ENCODE assay signal across 13 cellular contexts in the genomic region with DNA sequence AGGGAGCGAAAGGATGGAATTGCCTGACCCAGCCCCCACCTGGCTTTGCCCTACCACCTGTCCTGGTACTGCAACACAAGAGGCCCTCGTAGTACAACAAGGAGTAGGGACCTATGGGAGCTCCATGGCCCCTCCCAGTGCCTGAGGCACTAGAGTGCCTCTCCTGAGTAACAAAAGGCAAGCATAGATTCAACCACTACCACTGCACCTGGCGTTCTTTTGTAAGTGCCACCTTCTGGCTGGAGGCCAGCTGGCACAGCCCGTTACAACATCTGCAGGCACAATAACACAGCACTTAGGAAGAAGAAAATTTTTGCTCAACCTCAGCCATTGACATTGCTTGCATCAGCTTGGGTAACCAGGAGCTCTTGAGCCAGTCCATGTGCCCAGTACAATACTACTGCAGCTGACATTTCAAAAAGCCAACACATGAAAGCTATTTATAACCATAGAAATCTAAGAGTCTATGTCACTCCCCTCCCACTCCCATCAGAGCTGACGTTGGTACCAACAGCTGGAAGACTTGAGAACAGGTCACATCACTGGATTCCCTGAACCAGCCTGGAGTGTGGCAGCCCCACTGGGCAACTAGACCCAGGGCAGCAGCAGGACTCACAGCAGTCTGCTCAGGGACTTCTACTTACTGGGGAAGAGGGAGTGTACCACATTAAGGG. TPM values are rescaled to one million over a fixed set of nuclear protein-coding genes. Genes with fewer than 3 reads are reported as not detected.
DNase-seq lines count a peak whose midpoint lies in the region; ATAC-seq and TF ChIP-seq lines count a peak whose summit lies in the region.
"Had no signal": no experiment of that assay in that cellular context is flagged by ENCODE, and none has a peak within 500 bp of the region (broad histone marks: within the 10 kb centered on the region; RNA-seq: fewer than 3 reads in every experiment).

No MANE protein-coding gene starts in this region.

- no peaks in the 10 kb centered on the region for H3K36me3 Mint-ChIP-seq in activated CD8-positive, alpha-beta T cell treated with anti-CD3 and anti-CD28 coated beads, Interleukin-2, amount 10 ng/mL, durations not matched to agents 7 days and 5 days (ENCODE audit: low read depth)
- peaks cover 6% of the 10 kb centered on the region for H3K36me3 Mint-ChIP-seq in glutamatergic neuron (ENCODE audit: unreplicated experiment)

- H3K27me3 Mint-ChIP-seq in activated CD8-positive, alpha-beta T cell treated with anti-CD3 and anti-CD28 coated beads, Interleukin-2, amount 10 ng/mL, durations not matched to agents 7 days and 5 days (ENCODE audit: low read depth): no peaks in the 10 kb centered on the region
- H3K27me3 Mint-ChIP-seq in glutamatergic neuron (ENCODE audit: unreplicated experiment): no peaks in the 10 kb centered on the region

- H3K9me3 Mint-ChIP-seq in activated CD8-positive, alpha-beta T cell treated with anti-CD3 and anti-CD28 coated beads, Interleukin-2, amount 10 ng/mL, durations not matched to agents 7 days and 5 days (ENCODE audit: insufficient read depth): peaks cover 24% of the 10 kb centered on the region
- no peaks in the 10 kb centered on the region for H3K9me3 Mint-ChIP-seq in glutamatergic neuron (ENCODE audit: unreplicated experiment)

- H3K4me1 Mint-ChIP-seq in activated CD8-positive, alpha-beta T cell treated with anti-CD3 and anti-CD28 coated beads, Interleukin-2, amount 10 ng/mL, durations not matched to agents 7 days and 5 days (ENCODE audit: low read depth): no peaks in the 10 kb centered on the region
- no peaks in the 10 kb centered on the region for H3K4me1 Mint-ChIP-seq in glutamatergic neuron (ENCODE audit: low read depth, unreplicated experiment)
- H3K4me1 Mint-ChIP-seq: memory B cell had no signal

- no peak for TF ChIP-seq CTCF in glutamatergic neuron (IDR thresholded peaks at IDR 0.05; ENCODE audit: partially characterized antibody, unreplicated experiment)

- no peak overlapping the region for H3K4me3 Mint-ChIP-seq in activated CD8-positive, alpha-beta T cell treated with anti-CD3 and anti-CD28 coated beads, Interleukin-2, amount 10 ng/mL, durations not matched to agents 7 days and 5 days
- no peak overlapping the region for H3K4me3 Mint-ChIP-seq in glutamatergic neuron (ENCODE audit: unreplicated experiment)
- H3K4me3 Mint-ChIP-seq: memory B cell had no signal

- ATAC-seq in esophagus mucosa: peak; percentile 100
- ATAC-seq in activated CD8-positive, alpha-beta T cell treated with anti-CD3 and anti-CD28 coated beads, Interleukin-2, amount 10 ng/mL, durations not matched to agents 7 days and 5 days: no peak

- DNase-seq in DMS153 treated with DMSO at 0.1 percent for 48 hours (lab: John Stamatoyannopoulos, UW; ENCODE audit: unreplicated experiment) (peak; percentile 74), LHCN-M2 (ENCODE audit: low read depth) (peak; percentile 8), NCI-H510A treated with DMSO at 0.1 percent for 48 hours (lab: John Stamatoyannopoulos, UW) (peak; percentile 93), ecto neural progenitor cell (ENCODE audit: low spot score) (no peak), glutamatergic neuron (no peak)
- DNase-seq in activated CD8-positive, alpha-beta T cell treated with anti-CD3 and anti-CD28 coated beads, Interleukin-2, amount 10 ng/mL, durations not matched to agents 7 days and 5 days: no peak
- no peak for DNase-seq in activated CD4-positive, CD25-positive, alpha-beta regulatory T cell (lab: John Stamatoyannopoulos, UW)
- DNase-seq: activated effector memory CD4-positive, alpha-beta T cell treated with Interleukin-2 at 50 U/mL for 16 hours; foreskin melanocyte; uterus; WERI-Rb-1 had no signal

- POLR2A ChIA-PET in activated CD8-positive, alpha-beta T cell treated with anti-CD3 and anti-CD28 coated beads, Interleukin-2, amount 10 ng/mL, durations not matched to agents 7 days and 5 days (lab: Charles Lee): interaction anchor here (0.7 kb wide), 1 partner anchor 1245 kb away, joined by 3 read pairs; no protein-coding TSS in a partner anchor

- no peak overlapping the region for H3K27ac Mint-ChIP-seq in activated CD8-positive, alpha-beta T cell treated with anti-CD3 and anti-CD28 coated beads, Interleukin-2, amount 10 ng/mL, durations not matched to agents 7 days and 5 days
- H3K27ac Mint-ChIP-seq in glutamatergic neuron (ENCODE audit: unreplicated experiment): no peak overlapping the region
- H3K27ac Mint-ChIP-seq: memory B cell had no signal

- CTCF ChIA-PET in activated CD8-positive, alpha-beta T cell treated with anti-CD3 and anti-CD28 coated beads, Interleukin-2, amount 10 ng/mL, durations not matched to agents 7 days and 5 days (lab: Charles Lee): no interaction called here

RNA-seq across cellular contexts. Expression of gene FAM174A, which starts 17.7 kb away (rescaled TPM):
- 29.2 and 39.8 TPM in 2 replicates for total RNA-seq in LHCN-M2 (2014; rRNA removed)
- 14.3 TPM for polyA plus RNA-seq in LHCN-M2 (2012)
- 25.9 TPM for total RNA-seq in esophagus mucosa
- 1 to 10 TPM; 2.7 to 4.4 TPM for total RNA-seq in activated CD8-positive, alpha-beta T cell treated with anti-CD3 and anti-CD28 coated beads, Interleukin-2, amount 10 ng/mL, durations not matched to agents 7 days and 5 days
- total RNA-seq in glutamatergic neuron (ENCODE audit: unreplicated experiment): 16.5 TPM

Comparison
In these comparisons a context has a peak if more than half of its experiments do, and no peak if none do; other contexts are left out.
1. DNase-seq: peak in DMS153 treated with DMSO at 0.1 percent for 48 hours (single experiment), LHCN-M2 (single experiment) and NCI-H510A treated with DMSO at 0.1 percent for 48 hours (single experiment); none in activated CD8-positive, alpha-beta T cell treated with anti-CD3 and anti-CD28 coated beads, Interleukin-2, amount 10 ng/mL, durations not matched to agents 7 days and 5 days (single experiment), ecto neural progenitor cell (single experiment), glutamatergic neuron (single experiment) and activated CD4-positive, CD25-positive, alpha-beta regulatory T cell (0 of 4).